In genomic region chr18:78151948-78152725, GRCh38 we compare ENCODE assay signal across 1 cellular context.
TF ChIP-seq lines count a peak whose summit lies in the region.

No MANE protein-coding gene starts in this region.

TF ChIP-seq in GM12878, 131 proteins besides CTCF, POLR2A, EP300 and RAD21 (continued from another document):
- TF ChIP-seq BCL3 (IDR thresholded peaks at IDR 0.05; ENCODE audit: borderline replicate concordance, insufficient read depth, low read depth, low read length, poor library complexity, severe bottlenecking) (peak; percentile 75), STAT3 (IDR thresholded peaks at IDR 0.05; ENCODE audit: low read depth, low read length) (no peak), NR2C2 (IDR thresholded peaks at IDR 0.05; ENCODE audit: borderline replicate concordance, control insufficient read depth, insufficient read length, low read depth) (no peak)
